ENCODE assay signal across 27 cellular contexts in genomic region chr3:37293646-37294045, GRCh38.
"Had no signal": no experiment of that assay in that cellular context is flagged by ENCODE, and none has a peak within 500 bp of the region (broad histone marks: within the 10 kb centered on the region; RNA-seq: fewer than 3 reads in every experiment).

No MANE protein-coding gene starts in this region.

- H3K27me3 ChIP-seq: colonic mucosa, esophagus muscularis mucosa, foreskin keratinocyte, gastroesophageal sphincter, heart left ventricle, hepatocyte, left lung, neural progenitor cell, right lobe of liver, testis, tibial artery, upper lobe of left lung had no signal

- H3K4me3 Mint-ChIP-seq: dendritic cell treated with granulocyte-macrophage colony-stimulating factor and Interleukin-4, amounts not matched to agents 40 ng/mL and 50 ng/mL, for 4 days; mesothelial cell of epicardium; naive thymus-derived CD4-positive, alpha-beta T cell; nephron; neural progenitor cell; stimulated activated memory B cell treated with anti-CD40 and anti-IgM and Interleukin-4, amounts not matched to agents 10 μg/mL and 1 μg/mL and 100 μg/mL, for 72 hours had no signal

- DNase-seq: colonic mucosa; effector CD8-positive, alpha-beta T cell; foreskin keratinocyte; heart left ventricle; kidney; left lung; mesenchymal stem cell; naive thymus-derived CD4-positive, alpha-beta T cell; right lobe of liver; stimulated activated CD4-positive, alpha-beta T cell treated with anti-CD3 and anti-CD28 coated beads, Interleukin-2, amount 100 ng/mL, for 24 hours; stimulated activated CD4-positive, alpha-beta T cell treated with anti-CD3 and anti-CD28 coated beads, Interleukin-4, amount 100 ng/mL, for 24 hours; stimulated activated naive CD8-positive, alpha-beta T cell treated with anti-CD3 and anti-CD28 coated beads, Interleukin-15, Interleukin-2, amounts not matched to agents 100 U/mL and 50 U/mL, for 24 hours; substantia nigra; testis; tibial artery; upper lobe of left lung had no signal

- H3K27ac ChIP-seq: colonic mucosa, esophagus muscularis mucosa, foreskin keratinocyte, gastroesophageal sphincter, heart left ventricle, hepatocyte, left lung, neural progenitor cell, parathyroid adenoma, right lobe of liver, testis, tibial artery, upper lobe of left lung had no signal

- H3K9ac ChIP-seq: neural progenitor cell, parathyroid adenoma had no signal

- H3K27me3 Mint-ChIP-seq: dendritic cell treated with granulocyte-macrophage colony-stimulating factor and Interleukin-4, amounts not matched to agents 40 ng/mL and 50 ng/mL, for 4 days; naive thymus-derived CD4-positive, alpha-beta T cell; progenitor cell of endocrine pancreas; stimulated activated memory B cell treated with anti-CD40 and anti-IgM and Interleukin-4, amounts not matched to agents 10 μg/mL and 1 μg/mL and 100 μg/mL, for 72 hours had no signal

- H3K27ac Mint-ChIP-seq: dendritic cell treated with granulocyte-macrophage colony-stimulating factor and Interleukin-4, amounts not matched to agents 40 ng/mL and 50 ng/mL, for 4 days; mesothelial cell of epicardium; neural progenitor cell; progenitor cell of endocrine pancreas; stimulated activated memory B cell treated with anti-CD40 and anti-IgM and Interleukin-4, amounts not matched to agents 10 μg/mL and 1 μg/mL and 100 μg/mL, for 72 hours had no signal

- H3K4me1 Mint-ChIP-seq: mesothelial cell of epicardium; neural progenitor cell; stimulated activated memory B cell treated with anti-CD40 and anti-IgM and Interleukin-4, amounts not matched to agents 10 μg/mL and 1 μg/mL and 100 μg/mL, for 72 hours had no signal

- H3K9me3 Mint-ChIP-seq: dendritic cell treated with granulocyte-macrophage colony-stimulating factor and Interleukin-4, amounts not matched to agents 40 ng/mL and 50 ng/mL, for 4 days; mesothelial cell of epicardium; naive thymus-derived CD4-positive, alpha-beta T cell; nephron; neural progenitor cell; stimulated activated memory B cell treated with anti-CD40 and anti-IgM and Interleukin-4, amounts not matched to agents 10 μg/mL and 1 μg/mL and 100 μg/mL, for 72 hours had no signal

- H3K9me3 ChIP-seq: colonic mucosa, esophagus muscularis mucosa, gastroesophageal sphincter, heart left ventricle, left lung, right lobe of liver, testis, tibial artery, upper lobe of left lung had no signal

- H3K4me3 ChIP-seq: colonic mucosa, esophagus muscularis mucosa, gastroesophageal sphincter, heart left ventricle, hepatocyte, left lung, neural progenitor cell, right lobe of liver, smooth muscle cell, testis, tibial artery, upper lobe of left lung had no signal

- H3K4me1 ChIP-seq: colonic mucosa, esophagus muscularis mucosa, gastroesophageal sphincter, parathyroid adenoma, testis, tibial artery, upper lobe of left lung had no signal

- ATAC-seq: foreskin keratinocyte; gastroesophageal sphincter; heart left ventricle; left lung; naive thymus-derived CD4-positive, alpha-beta T cell; right lobe of liver; stimulated activated memory B cell treated with anti-CD40 and anti-IgM and Interleukin-4, amounts not matched to agents 10 μg/mL and 1 μg/mL and 100 μg/mL, for 72 hours; stimulated activated naive CD8-positive, alpha-beta T cell treated with anti-CD3 and anti-CD28 coated beads, Interleukin-15, Interleukin-2, amounts not matched to agents 100 U/mL and 50 U/mL, for 24 hours had no signal
